8 cellular contexts compared by ENCODE assay signal in the genomic region with DNA sequence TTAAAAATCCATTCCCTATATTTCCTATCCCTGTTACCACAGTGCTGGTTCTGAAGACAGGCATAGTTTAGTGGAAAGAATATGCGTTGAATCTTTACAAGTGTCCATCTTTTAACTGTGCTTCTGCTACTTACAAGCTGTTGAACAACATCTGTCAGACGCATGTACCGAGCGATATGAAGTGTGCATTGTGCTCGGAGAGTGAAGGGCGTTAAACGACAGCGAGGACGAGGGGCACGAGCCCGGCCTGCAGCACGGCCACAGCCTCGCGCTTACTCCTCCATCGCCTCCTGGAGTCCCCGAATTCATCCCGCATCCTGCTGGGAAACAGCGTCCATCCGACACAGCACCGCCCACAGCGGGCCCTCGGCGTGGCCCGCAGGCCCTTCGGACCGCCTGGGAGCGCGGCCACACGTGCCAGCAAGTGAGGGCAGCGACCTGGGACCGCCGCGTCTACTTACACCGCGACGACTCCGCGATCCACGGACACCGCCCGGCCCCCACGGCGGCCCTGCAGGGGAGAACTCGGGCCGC. TPM values are rescaled to one million over a fixed set of nuclear protein-coding genes. Genes with fewer than 3 reads are reported as not detected.
A peak's percentile ranks its signal among the peaks of the same experiment; 100 is the strongest.
DNase-seq lines count a peak whose midpoint lies in the region; ATAC-seq, FAIRE-seq and TF ChIP-seq lines count a peak whose summit lies in the region.

No MANE protein-coding gene starts in this region.

- ATAC-seq in GM18511 (IDR thresholded peaks at IDR 0.05; ENCODE audit: unreplicated experiment) (peak; percentile 17), HG03095 (IDR thresholded peaks at IDR 0.05; ENCODE audit: unreplicated experiment) (peak; percentile 6), lung (ENCODE audit: insufficient read depth, low FRiP score) (peak; percentile 31), upper lobe of left lung (ENCODE audit: low FRiP score in 2 of 2) (peak; percentile 44 to 62)

- no peak for TF ChIP-seq POLR2A in upper lobe of left lung (IDR thresholded peaks at IDR 0.05)

- FAIRE-seq in RCC 7860 (lab: Jason Lieb, UNC): no peak

- peak overlapping the region; percentile 99 to 100 for H3K27ac ChIP-seq in lung (ENCODE audit: low read depth in 1 of 2, low read length in 1 of 2)
- H3K27ac ChIP-seq in upper lobe of left lung: peak overlapping the region; percentile 96 to 99 (median 98)

- TF ChIP-seq CTCF in lung (IDR thresholded peaks at IDR 0.05; ENCODE audit: control extremely low read depth, extremely low read depth): no peak
- peak in 1 of 6 experiments; percentile 15 for TF ChIP-seq CTCF in upper lobe of left lung (IDR thresholded peaks at IDR 0.05)

- H3K27me3 ChIP-seq in lung (ENCODE audit: control insufficient read depth, insufficient read depth) (no peaks in the 10 kb centered on the region), upper lobe of left lung (no peaks in the 10 kb centered on the region)

- peak overlapping the region; percentile 83 for H3K4me3 ChIP-seq in lung
- H3K4me3 ChIP-seq in upper lobe of left lung: peak overlapping the region; percentile 82 to 97 (median 90)

- WGBS in lung, 2 donors: 0% methylated on average over 44 to 45 of the region's 45 CpGs
- WGBS in upper lobe of left lung, 2 donors: 0 to 1% methylated on average over 15 to 28 of the region's 45 CpGs

- no peaks in the 10 kb centered on the region for H3K9me3 ChIP-seq in lung (ENCODE audit: control insufficient read depth in 2 of 2, insufficient read depth in 1 of 2, low read length in 1 of 2)
- H3K9me3 ChIP-seq in upper lobe of left lung: no peaks in the 10 kb centered on the region

- H3K4me1 ChIP-seq in lung (ENCODE audit: control insufficient read depth in 2 of 2, insufficient read depth in 2 of 2, low read length in 2 of 2): peaks cover 6 to 26% of the 10 kb centered on the region in 2 donors
- peaks cover 22 to 58% (median 33%) of the 10 kb centered on the region in 4 donors for H3K4me1 ChIP-seq in upper lobe of left lung

- H3K36me3 ChIP-seq in lung (ENCODE audit: control insufficient read depth in 2 of 2, insufficient read depth in 2 of 2, low read length in 2 of 2): no peaks in the 10 kb centered on the region
- H3K36me3 ChIP-seq in upper lobe of left lung: peaks cover 0 to 11% (median 4%) of the 10 kb centered on the region in 4 donors

- DNase-seq in AG08395 (ENCODE audit: low spot score) (peak; percentile 46), RCC 7860 (ENCODE audit: low spot score) (peak; percentile 10), dermis blood vessel endothelial cell (peak; percentile 73), lung (ENCODE audit: low spot score) (no peak), upper lobe of left lung (peak in 1 of 2 donors; percentile 40), HuH-7.5 (ENCODE audit: low spot score) (no peak)

- TF ChIP-seq EP300 in upper lobe of left lung (IDR thresholded peaks at IDR 0.05): no peak

RNA-seq across cellular contexts. Expression of a gene that starts 0.5 kb away (rescaled TPM):
- 64.5 and 74.5 TPM in 2 replicates for total RNA-seq in dermis blood vessel endothelial cell
- total RNA-seq in lung: 10 to 100 TPM; 36.8 to 86.2 TPM
- 10 to 100 TPM; 31.5 to 37.8 TPM for polyA plus RNA-seq in lung
- total RNA-seq in upper lobe of left lung: 10 to 100 TPM; 30.7 to 62.5 (median 37.1) TPM

RNA-seq across cellular contexts. Expression of a gene that starts 1.5 kb away (rescaled TPM):
- total RNA-seq in dermis blood vessel endothelial cell: 148 and 193 TPM in 2 replicates
- 10 to 100 TPM; 73.7 to 88.1 TPM for total RNA-seq in lung
- polyA plus RNA-seq in lung: 10 to 100 TPM; 29.2 to 41.3 TPM
- total RNA-seq in upper lobe of left lung: 100 to 1,000 TPM in 4 of 6 donors, 10 to 100 TPM in 2; 54.4 to 346 (median 129) TPM

RNA-seq across cellular contexts. Expression of a gene that starts 49.5 kb away (rescaled TPM):
- total RNA-seq in dermis blood vessel endothelial cell (0.17 TPM in 1 of 2 replicates, not detected in the other), lung (not detected), upper lobe of left lung (not detected)
- not detected for polyA plus RNA-seq in lung

Comparison
In these comparisons a context has a peak if more than half of its experiments do, and no peak if none do; other contexts are left out.
1. DNase-seq: peak in AG08395 (single experiment), RCC 7860 (single experiment) and dermis blood vessel endothelial cell (single experiment); none in lung (single experiment) and HuH-7.5 (single experiment).
2. Peak in every context shown above with its lines, with median percentiles within 50 percentile points of each other: ATAC-seq.